10 cellular contexts compared by ENCODE assay signal in the genomic region with DNA sequence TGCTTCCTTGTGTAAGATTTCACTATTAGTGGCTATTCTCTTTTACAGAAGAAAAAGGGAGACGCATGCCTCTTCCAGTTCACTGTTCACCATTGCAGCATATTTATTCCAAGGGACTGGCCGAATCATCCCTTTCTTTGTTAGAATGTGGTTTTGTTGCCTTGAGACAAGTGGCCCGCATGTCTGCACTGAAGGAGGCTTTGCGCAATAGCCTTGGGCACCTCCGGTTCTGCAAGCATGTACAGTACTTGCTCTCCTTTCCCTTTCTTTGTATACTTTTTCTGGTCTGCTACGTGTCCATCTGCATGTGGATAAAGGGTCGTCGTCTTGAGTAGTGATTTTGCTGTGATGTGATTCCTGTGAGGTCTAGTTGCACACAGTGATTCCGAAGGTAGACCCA. TPM values are rescaled to one million over a fixed set of nuclear protein-coding genes. Genes with fewer than 3 reads are reported as not detected.
DNase-seq lines count a peak whose midpoint lies in the region; ATAC-seq and TF ChIP-seq lines count a peak whose summit lies in the region.
"Had no signal": no experiment of that assay in that cellular context is flagged by ENCODE, and none has a peak within 500 bp of the region (broad histone marks: within the 10 kb centered on the region; RNA-seq: fewer than 3 reads in every experiment).

No MANE protein-coding gene starts in this region.

- CTCF ChIA-PET in Panc1 (lab: Charles Lee): no interaction called here

- no peak for TF ChIP-seq CTCF in Panc1 (IDR thresholded peaks at IDR 0.05)
- no peak for TF ChIP-seq CTCF in esophagus squamous epithelium (IDR thresholded peaks at IDR 0.05)
- TF ChIP-seq CTCF in GM10266 (IDR thresholded peaks at IDR 0.05; ENCODE audit: control insufficient read depth, insufficient read depth, low read depth, missing control alignments): no peak

- no TSS peak for BruUV-seq in Panc1 (replicated peaks; lab: Mats Ljungman, UMichigan)

- no peaks in the 10 kb centered on the region for H3K9me3 ChIP-seq in Panc1 (ENCODE audit: control insufficient read depth, insufficient read depth, low read depth, low read length)
- no peaks in the 10 kb centered on the region for H3K9me3 ChIP-seq in esophagus squamous epithelium

- ATAC-seq in Panc1 (no peak), sciatic nerve (peak; percentile 75)

- POLR2A ChIA-PET in Panc1 (lab: Charles Lee): no interaction called here

- DNase-seq in GF-D8 (lab: John Stamatoyannopoulos, UW): peak; percentile 30
- no peak for DNase-seq in Panc1 (ENCODE audit: low read depth, low spot score)
- DNase-seq in esophagus squamous epithelium (lab: John Stamatoyannopoulos, UW): no peak
- DNase-seq in sciatic nerve (ENCODE audit: low spot score): no peak
- DNase-seq in GM10266 (ENCODE audit: extremely low spot score): no peak
- no peak for DNase-seq in H7
- no peak for DNase-seq in AG08396 (ENCODE audit: low spot score)
- DNase-seq in NCI-H774 (lab: John Stamatoyannopoulos, UW): no peak
- DNase-seq: anterior cingulate cortex had no signal

- in situ Hi-C loops in Panc1 (cut with HindIII; ENCODE audit: low pct_unique_long_range_greater_than_20kb, low sequenced_read_pairs): no loop called here

- H3K4me3 ChIP-seq in Panc1 (ENCODE audit: low read depth in 2 of 2, low read length in 2 of 2) (peak overlapping the region in 1 of 2 experiments; percentile 36; a peak in 2 of 4 replicates), esophagus squamous epithelium (no peak overlapping the region), H7 (ENCODE audit: insufficient read depth, low read depth, low read length) (no peak overlapping the region)
- H3K4me3 ChIP-seq: SK-N-MC had no signal

- H3K4me1 ChIP-seq in Panc1 (ENCODE audit: control insufficient read depth, insufficient read depth, low read length): peaks cover 75% of the 10 kb centered on the region
- H3K4me1 ChIP-seq in esophagus squamous epithelium: peaks cover 32 to 85% (median 55%) of the 10 kb centered on the region in 3 donors

- no peaks in the 10 kb centered on the region for H3K27me3 ChIP-seq in Panc1 (ENCODE audit: control insufficient read depth, insufficient read depth, low read length)
- no peaks in the 10 kb centered on the region for H3K27me3 ChIP-seq in esophagus squamous epithelium
- H3K27me3 ChIP-seq in H7 (ENCODE audit: control insufficient read depth, insufficient read depth, low read length): no peaks in the 10 kb centered on the region

- no peak for TF ChIP-seq POLR2A in esophagus squamous epithelium (IDR thresholded peaks at IDR 0.05)

- H3K36me3 ChIP-seq in Panc1 (ENCODE audit: control insufficient read depth, insufficient read depth, low read length) (no peaks in the 10 kb centered on the region), esophagus squamous epithelium (no peaks in the 10 kb centered on the region), H7 (replicated peaks; ENCODE audit: control insufficient read depth, insufficient read depth, low read length) (no peaks in the 10 kb centered on the region)

- intact Hi-C loops in Panc1 (cut with micrococcal nuclease; ENCODE audit: unreplicated experiment): no loop called here
- intact Hi-C loops in esophagus squamous epithelium (cut with DNase I): no loop called here
- intact Hi-C loops in sciatic nerve (cut with DNase I): no loop called here

- H3K27ac ChIP-seq in Panc1 (ENCODE audit: low read length) (peak overlapping the region; percentile 97), esophagus squamous epithelium (peak overlapping the region; percentile 81 to 90 (median 88))
- H3K27ac ChIP-seq: SK-N-MC had no signal

- 30 to 32% methylated on average over 9 of the region's 9 CpGs for WGBS in esophagus squamous epithelium, 2 donors

RNA-seq across cellular contexts. Expression of a gene that starts 43.0 kb away (rescaled TPM):
- total RNA-seq in Panc1 (2021; ENCODE audit: unreplicated experiment) (309 TPM), esophagus squamous epithelium (10 to 100 TPM; 65.4 to 77.0 (median 71.5) TPM), sciatic nerve (514 TPM)
- polyA plus RNA-seq in Panc1 (2012; ENCODE audit: insufficient read length): 366 TPM
- total RNA-seq in H7 (2014; rRNA removed; shearing (Covaris generic)): 75.4 and 116 TPM in 2 replicates
